ENCODE assay signal across 10 cellular contexts in genomic region chr4:38621004-38621684, GRCh38. TPM values are rescaled to one million over a fixed set of nuclear protein-coding genes. Genes with fewer than 3 reads are reported as not detected.
DNase-seq lines count a peak whose midpoint lies in the region; ATAC-seq, FAIRE-seq and TF ChIP-seq lines count a peak whose summit lies in the region.
"Had no signal": no experiment of that assay in that cellular context is flagged by ENCODE, and none has a peak within 500 bp of the region (broad histone marks: within the 10 kb centered on the region; RNA-seq: fewer than 3 reads in every experiment).

No MANE protein-coding gene starts in this region.

- peak overlapping the region in 1 of 8 donors; percentile 12 for H3K27ac Mint-ChIP-seq in CD8-positive, alpha-beta memory T cell
- H3K27ac Mint-ChIP-seq in WTC11 = no peak overlapping the region
- H3K27ac Mint-ChIP-seq in activated CD8-positive, alpha-beta memory T cell treated with anti-CD3 and anti-CD28 coated beads, Interleukin-2, amount 10 ng/mL, durations not matched to agents 7 days and 5 days = no peak overlapping the region

- H3K27ac ChIP-seq in CD8-positive, alpha-beta memory T cell (ENCODE audit: low read depth, low read length) = peak overlapping the region; percentile 28
- H3K27ac ChIP-seq: KMS-11 had no signal

- no peak for TF ChIP-seq CTCF in WTC11 (IDR thresholded peaks at IDR 0.05)

- CTCF ChIA-PET in CD8-positive, alpha-beta memory T cell (lab: Charles Lee) = no interaction called here
- CTCF ChIA-PET in WTC11 (lab: Charles Lee) = no interaction called here
- CTCF ChIA-PET in activated CD8-positive, alpha-beta memory T cell treated with anti-CD3 and anti-CD28 coated beads, Interleukin-2, amount 10 ng/mL, durations not matched to agents 7 days and 5 days (lab: Charles Lee) = no interaction called here

- H3K4me3 Mint-ChIP-seq in CD8-positive, alpha-beta memory T cell = no peak overlapping the region
- H3K4me3 Mint-ChIP-seq in WTC11 = no peak overlapping the region
- no peak overlapping the region for H3K4me3 Mint-ChIP-seq in activated CD8-positive, alpha-beta memory T cell treated with anti-CD3 and anti-CD28 coated beads, Interleukin-2, amount 10 ng/mL, durations not matched to agents 7 days and 5 days

- H3K9me3 Mint-ChIP-seq in CD8-positive, alpha-beta memory T cell = no peaks in the 10 kb centered on the region
- peaks cover 14% of the 10 kb centered on the region for H3K9me3 Mint-ChIP-seq in WTC11
- no peaks in the 10 kb centered on the region for H3K9me3 Mint-ChIP-seq in activated CD8-positive, alpha-beta memory T cell treated with anti-CD3 and anti-CD28 coated beads, Interleukin-2, amount 10 ng/mL, durations not matched to agents 7 days and 5 days (ENCODE audit: low read depth)

- no peak overlapping the region for H3K4me3 ChIP-seq in CD8-positive, alpha-beta memory T cell (ENCODE audit: low read length)
- no peak overlapping the region for H3K4me3 ChIP-seq in mucosa of stomach (ENCODE audit: low read length)

- ATAC-seq in WTC11 (no peak), HG02884 (IDR thresholded peaks at IDR 0.05; ENCODE audit: unreplicated experiment) (no peak)
- no peak for ATAC-seq in activated CD8-positive, alpha-beta memory T cell treated with anti-CD3 and anti-CD28 coated beads, Interleukin-2, amount 10 ng/mL, durations not matched to agents 7 days and 5 days

- no peaks in the 10 kb centered on the region for H3K9me3 ChIP-seq in CD8-positive, alpha-beta memory T cell (ENCODE audit: low read length)
- H3K9me3 ChIP-seq in mucosa of stomach (ENCODE audit: control insufficient read depth, low read length) = no peaks in the 10 kb centered on the region

- no peaks in the 10 kb centered on the region for H3K27me3 ChIP-seq in CD8-positive, alpha-beta memory T cell (ENCODE audit: insufficient read depth, low read length, poor library complexity, severe bottlenecking)
- no peaks in the 10 kb centered on the region for H3K27me3 ChIP-seq in mucosa of stomach (ENCODE audit: control insufficient read depth, insufficient read depth, low read length)

- peak overlapping the region; percentile 54 for H3K9ac ChIP-seq in mucosa of stomach (ENCODE audit: low read length)
- H3K9ac ChIP-seq: KMS-11 had no signal

- no peaks in the 10 kb centered on the region for H3K36me3 ChIP-seq in CD8-positive, alpha-beta memory T cell (ENCODE audit: insufficient read depth, low read length)
- H3K36me3 ChIP-seq in mucosa of stomach (ENCODE audit: control insufficient read depth, insufficient read depth, low read length) = no peaks in the 10 kb centered on the region

- peaks cover 7% of the 10 kb centered on the region for H3K4me1 ChIP-seq in CD8-positive, alpha-beta memory T cell (ENCODE audit: insufficient read depth, low read length)
- peaks cover 44% of the 10 kb centered on the region for H3K4me1 ChIP-seq in mucosa of stomach (ENCODE audit: control insufficient read depth, insufficient read depth, low read length)

- no peak for DNase-seq in CD8-positive, alpha-beta memory T cell
- DNase-seq in MV-4-11 (lab: John Stamatoyannopoulos, UW) (peak; percentile 86), WTC11 (ENCODE audit: low spot score) (no peak), frontal cortex (ENCODE audit: low spot score in 2 of 2) (no peak)
- DNase-seq in activated CD8-positive, alpha-beta memory T cell treated with anti-CD3 and anti-CD28 coated beads, Interleukin-2, amount 10 ng/mL, durations not matched to agents 7 days and 5 days = no peak
- DNase-seq in activated CD8-positive, alpha-beta memory T cell treated with anti-CD3 and anti-CD28 coated beads, Interleukin-2, amount 50 U/mL, for 4 hours = no peak

- FAIRE-seq in frontal cortex (lab: Jason Lieb, UNC) = no peak
- FAIRE-seq: islet of Langerhans had no signal

- H3K36me3 Mint-ChIP-seq in CD8-positive, alpha-beta memory T cell = peaks cover 0 to 5% (median 3%) of the 10 kb centered on the region in 3 donors
- H3K36me3 Mint-ChIP-seq in WTC11 = peaks cover 7% of the 10 kb centered on the region; the same call in 1 of the 2 replicates
- H3K36me3 Mint-ChIP-seq in activated CD8-positive, alpha-beta memory T cell treated with anti-CD3 and anti-CD28 coated beads, Interleukin-2, amount 10 ng/mL, durations not matched to agents 7 days and 5 days = no peaks in the 10 kb centered on the region

- no peaks in the 10 kb centered on the region for H3K27me3 Mint-ChIP-seq in CD8-positive, alpha-beta memory T cell
- no peaks in the 10 kb centered on the region for H3K27me3 Mint-ChIP-seq in WTC11 (ENCODE audit: low read depth)
- H3K27me3 Mint-ChIP-seq in activated CD8-positive, alpha-beta memory T cell treated with anti-CD3 and anti-CD28 coated beads, Interleukin-2, amount 10 ng/mL, durations not matched to agents 7 days and 5 days = peaks cover 5% of the 10 kb centered on the region

- POLR2A ChIA-PET in CD8-positive, alpha-beta memory T cell (lab: Charles Lee) = no interaction called here
- POLR2A ChIA-PET in WTC11 (lab: Charles Lee) = no interaction called here

- peaks cover 0 to 8% (median 6%) of the 10 kb centered on the region in 3 donors for H3K4me1 Mint-ChIP-seq in CD8-positive, alpha-beta memory T cell
- H3K4me1 Mint-ChIP-seq in WTC11 = peaks cover 13% of the 10 kb centered on the region
- peaks cover 24% of the 10 kb centered on the region for H3K4me1 Mint-ChIP-seq in activated CD8-positive, alpha-beta memory T cell treated with anti-CD3 and anti-CD28 coated beads, Interleukin-2, amount 10 ng/mL, durations not matched to agents 7 days and 5 days

TF ChIP-seq in WTC11, 78 proteins besides CTCF, POLR2A, EP300 and RAD21:
- TF ChIP-seq MAX (CRISPR knock-in tag; IDR thresholded peaks at IDR 0.05) (no peak), GABPB1 (CRISPR knock-in tag; IDR thresholded peaks at IDR 0.05) (peak; percentile 93)

RNA-seq across cellular contexts. Expression of gene KLF3, which starts 42.9 kb away (rescaled TPM):
- 10 to 100 TPM; 15.2 to 17.1 TPM for total RNA-seq in CD8-positive, alpha-beta memory T cell
- polyA plus RNA-seq in CD8-positive, alpha-beta memory T cell = 72.9 TPM
- total RNA-seq in WTC11 (2021) (15.5 to 16.8 TPM (median 16.4 TPM) in 3 replicates), frontal cortex (12.2 TPM)
- total RNA-seq in activated CD8-positive, alpha-beta memory T cell treated with anti-CD3 and anti-CD28 coated beads, Interleukin-2, amount 10 ng/mL, durations not matched to agents 7 days and 5 days = 1 to 10 TPM; 2.6 to 3.5 TPM
